In the genomic region with DNA sequence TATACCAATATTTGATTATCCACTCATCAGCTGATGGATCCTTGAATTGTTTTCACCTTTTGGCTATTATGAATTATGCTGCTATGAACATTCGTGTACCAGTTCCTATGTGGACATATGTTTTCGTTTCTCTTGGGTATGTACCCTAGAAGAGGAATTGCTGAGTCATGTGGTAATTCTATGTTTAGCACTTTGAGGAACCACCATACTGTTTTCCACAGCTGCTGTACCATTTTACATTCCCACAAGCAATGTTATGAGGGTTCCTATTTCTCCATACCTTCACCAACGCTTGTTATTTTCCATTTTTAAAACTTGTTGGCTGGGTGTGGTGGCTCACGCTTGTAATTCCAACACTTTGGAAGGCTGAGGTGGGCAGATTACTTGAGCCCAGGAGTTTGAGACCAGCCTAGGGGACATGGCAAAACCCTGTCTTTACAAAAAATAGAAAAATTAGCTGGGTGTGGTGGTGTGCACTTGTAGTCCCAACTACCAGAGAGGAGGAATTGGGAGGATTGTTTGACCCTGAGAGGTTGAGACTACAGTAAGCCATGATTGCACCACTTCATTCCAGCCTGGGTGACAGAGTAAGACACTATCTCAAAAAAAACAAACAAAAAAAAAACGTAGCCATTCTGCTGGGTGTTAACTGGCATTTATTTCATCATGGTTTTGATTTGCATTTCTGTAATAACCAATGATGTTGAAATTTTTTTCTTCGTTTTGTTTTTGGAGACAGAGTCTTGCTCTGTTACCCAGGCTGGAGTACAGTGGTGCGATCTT, we compare ENCODE assay signal across 20 cellular contexts.
"Had no signal": no experiment of that assay in that cellular context is flagged by ENCODE, and none has a peak within 500 bp of the region (broad histone marks: within the 10 kb centered on the region; RNA-seq: fewer than 3 reads in every experiment).

No MANE protein-coding gene starts in this region.

- H3K4me1 Mint-ChIP-seq: activated CD4-positive, alpha-beta memory T cell treated with anti-CD3 and anti-CD28 coated beads, Interleukin-2, amount 10 ng/mL, durations not matched to agents 7 days and 5 days; memory B cell; naive thymus-derived CD8-positive, alpha-beta T cell had no signal

- H3K9me3 Mint-ChIP-seq: activated CD4-positive, alpha-beta memory T cell treated with anti-CD3 and anti-CD28 coated beads, Interleukin-2, amount 10 ng/mL, durations not matched to agents 7 days and 5 days; memory B cell; naive thymus-derived CD8-positive, alpha-beta T cell had no signal

- H3K27ac Mint-ChIP-seq: activated CD4-positive, alpha-beta memory T cell treated with anti-CD3 and anti-CD28 coated beads, Interleukin-2, amount 10 ng/mL, durations not matched to agents 7 days and 5 days; activated naive CD8-positive, alpha-beta T cell; memory B cell; naive thymus-derived CD8-positive, alpha-beta T cell; progenitor cell of endocrine pancreas had no signal

- H3K4me3 ChIP-seq: colonic mucosa, right atrium auricular region, tibial nerve had no signal

- H3K4me3 Mint-ChIP-seq: activated CD4-positive, alpha-beta memory T cell treated with anti-CD3 and anti-CD28 coated beads, Interleukin-2, amount 10 ng/mL, durations not matched to agents 7 days and 5 days; activated naive CD8-positive, alpha-beta T cell; brain; memory B cell; naive thymus-derived CD8-positive, alpha-beta T cell had no signal

- H3K36me3 ChIP-seq: colonic mucosa, right atrium auricular region, tibial nerve, WERI-Rb-1 had no signal

- H3K27me3 Mint-ChIP-seq: brain had no signal

- H3K27ac ChIP-seq: colonic mucosa, right atrium auricular region, tibial nerve, WERI-Rb-1 had no signal

- DNase-seq: activated CD4-positive, alpha-beta memory T cell treated with anti-CD3 and anti-CD28 coated beads, Interleukin-2, amount 10 ng/mL, durations not matched to agents 7 days and 5 days; activated gamma-delta T cell; activated T-cell treated with anti-CD3 and anti-CD28 coated beads, Interleukin-2, amount 50 U/mL, for 48 hours; central memory CD4-positive, alpha-beta T cell; colonic mucosa; hippocampal formation; left ventricle myocardium superior; naive thymus-derived CD8-positive, alpha-beta T cell; small intestine; stimulated activated CD4-positive, alpha-beta T cell treated with anti-CD3 and anti-CD28 coated beads, Interleukin-4, amount 100 ng/mL, for 4 hours; stimulated activated CD8-positive, alpha-beta memory T cell treated with anti-CD3 and anti-CD28 coated beads, Interleukin-4, amount 100 ng/mL, for 48 hours; stimulated activated naive CD4-positive, alpha-beta T cell treated with Interleukin-2 at 50 U/mL for 16 hours; substantia nigra; WERI-Rb-1 had no signal

- H3K4me1 ChIP-seq: colonic mucosa, right atrium auricular region, tibial nerve had no signal

- H3K36me3 Mint-ChIP-seq: brain, memory B cell had no signal

- H3K27me3 ChIP-seq: colonic mucosa, right atrium auricular region, tibial nerve had no signal

- ATAC-seq: left ventricle myocardium superior; naive thymus-derived CD8-positive, alpha-beta T cell had no signal
